Comparison of ENCODE assay signal across 21 cellular contexts in the genomic region with DNA sequence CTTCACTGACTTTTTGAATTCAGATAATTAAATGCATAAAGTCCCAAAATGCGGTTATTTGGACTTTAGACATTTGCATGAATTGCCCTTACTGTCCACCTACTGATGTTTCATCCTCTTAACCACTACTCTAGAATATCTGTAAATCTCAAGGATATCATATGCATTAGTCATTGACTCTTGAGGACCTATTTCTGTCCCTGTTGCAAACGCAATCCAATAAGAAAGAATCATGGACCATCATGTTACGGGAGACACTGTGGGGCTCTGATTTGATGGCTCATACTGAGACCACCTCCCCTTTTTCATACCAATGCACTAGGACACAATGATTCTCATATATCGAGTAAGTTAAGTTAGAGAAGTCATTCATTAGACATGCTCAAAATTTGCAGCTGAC. TPM values are rescaled to one million over a fixed set of nuclear protein-coding genes. Genes with fewer than 3 reads are reported as not detected.
"Had no signal": no experiment of that assay in that cellular context is flagged by ENCODE, and none has a peak within 500 bp of the region (broad histone marks: within the 10 kb centered on the region; RNA-seq: fewer than 3 reads in every experiment).

No MANE protein-coding gene starts in this region.

- H3K4me3 ChIP-seq: body of pancreas, colonic mucosa, left lung, thyroid gland had no signal

- DNase-seq: activated CD4-positive, alpha-beta T cell treated with anti-CD3 and anti-CD28 coated beads for 36 hours; activated CD4-positive, alpha-beta T cell treated with anti-CD3 and anti-CD28 coated beads, Interleukin-2, amount 50 U/mL, for 48 hours; activated CD8-positive, alpha-beta memory T cell treated with anti-CD3 and anti-CD28 coated beads, Interleukin-2, amount 10 ng/mL, durations not matched to agents 7 days and 5 days; amygdala; body of pancreas; central memory CD4-positive, alpha-beta T cell; colonic mucosa; hypothalamus; left lung; midbrain; retina; stimulated activated CD4-positive, alpha-beta T cell treated with anti-CD3 and anti-CD28 coated beads, Interleukin-2, amount 100 ng/mL, for 24 hours; stimulated activated naive CD4-positive, alpha-beta T cell treated with Interleukin-2 at 50 U/mL for 16 hours; thyroid gland had no signal

RNA-seq across cellular contexts. Expression of gene POU2AF2, which starts 14.3 kb away (rescaled TPM):
- total RNA-seq: activated CD8-positive, alpha-beta memory T cell treated with anti-CD3 and anti-CD28 coated beads, Interleukin-2, amount 10 ng/mL, durations not matched to agents 7 days and 5 days; body of pancreas; epithelial cell of proximal tubule; fibroblast of lung; frontal cortex; left lung; lung microvascular endothelial cell; omental fat pad; posterior vena cava; thyroid gland; urinary bladder had no signal

RNA-seq across cellular contexts. Expression of gene POU2AF3, which starts 38.5 kb away (rescaled TPM):
- total RNA-seq: activated CD4-positive, alpha-beta T cell treated with anti-CD3 and anti-CD28 coated beads for 36 hours; activated CD8-positive, alpha-beta memory T cell treated with anti-CD3 and anti-CD28 coated beads, Interleukin-2, amount 10 ng/mL, durations not matched to agents 7 days and 5 days; lung microvascular endothelial cell had no signal
